In genomic region chr11:22359295-22359694, GRCh38 we compare ENCODE assay signal across 32 cellular contexts. TPM values are rescaled to one million over a fixed set of nuclear protein-coding genes. Genes with fewer than 3 reads are reported as not detected.
"Had no signal": no experiment of that assay in that cellular context is flagged by ENCODE, and none has a peak within 500 bp of the region (broad histone marks: within the 10 kb centered on the region; RNA-seq: fewer than 3 reads in every experiment).

No MANE protein-coding gene starts in this region.

- H3K9me3 Mint-ChIP-seq: memory B cell; naive thymus-derived CD4-positive, alpha-beta T cell; natural killer cell treated with Interleukin-12 subunit alpha and Interleukin-12 subunit beta and Interleukin-15 and Interleukin-18, amount 100 ng/mL, for 72 hours; stimulated activated naive B cell treated with anti-CD40 and anti-IgM and Interleukin-4, amounts not matched to agents 10 μg/mL and 1 μg/mL and 100 μg/mL, for 72 hours had no signal

- H3K27ac ChIP-seq: left ventricle myocardium inferior, ovary, right atrium auricular region, right lobe of liver, stomach, testis, thyroid gland, transverse colon, upper lobe of right lung had no signal

- ATAC-seq: mucosa of descending colon; naive thymus-derived CD4-positive, alpha-beta T cell; natural killer cell treated with Interleukin-12 subunit alpha and Interleukin-12 subunit beta and Interleukin-15 and Interleukin-18, amount 100 ng/mL, for 72 hours; right lobe of liver; stimulated activated naive B cell treated with anti-CD40 and anti-IgM and Interleukin-4, amounts not matched to agents 10 μg/mL and 1 μg/mL and 100 μg/mL, for 72 hours; stimulated activated naive CD8-positive, alpha-beta T cell treated with anti-CD3 and anti-CD28 coated beads, Interleukin-15, Interleukin-2, amounts not matched to agents 100 U/mL and 50 U/mL, for 24 hours; upper lobe of right lung had no signal

- H3K4me3 ChIP-seq: left ventricle myocardium inferior, lung, mucosa of descending colon, ovary, right atrium auricular region, right lobe of liver, stomach, testis, thyroid gland, transverse colon, upper lobe of right lung had no signal

- H3K4me1 Mint-ChIP-seq: naive thymus-derived CD4-positive, alpha-beta T cell; stimulated activated naive B cell treated with anti-CD40 and anti-IgM and Interleukin-4, amounts not matched to agents 10 μg/mL and 1 μg/mL and 100 μg/mL, for 72 hours had no signal

- H3K36me3 ChIP-seq: left ventricle myocardium inferior, ovary, right atrium auricular region, right lobe of liver, stomach, thyroid gland, transverse colon, upper lobe of right lung had no signal

- H3K27ac Mint-ChIP-seq: memory B cell; naive thymus-derived CD4-positive, alpha-beta T cell; natural killer cell treated with Interleukin-12 subunit alpha and Interleukin-12 subunit beta and Interleukin-15 and Interleukin-18, amount 100 ng/mL, for 72 hours; progenitor cell of endocrine pancreas; stimulated activated naive B cell treated with anti-CD40 and anti-IgM and Interleukin-4, amounts not matched to agents 10 μg/mL and 1 μg/mL and 100 μg/mL, for 72 hours had no signal

- H3K4me3 Mint-ChIP-seq: memory B cell; naive thymus-derived CD4-positive, alpha-beta T cell; natural killer cell treated with Interleukin-12 subunit alpha and Interleukin-12 subunit beta and Interleukin-15 and Interleukin-18, amount 100 ng/mL, for 72 hours; stimulated activated naive B cell treated with anti-CD40 and anti-IgM and Interleukin-4, amounts not matched to agents 10 μg/mL and 1 μg/mL and 100 μg/mL, for 72 hours had no signal

- H3K27me3 ChIP-seq: ovary, right atrium auricular region, stomach, testis, thyroid gland, transverse colon had no signal

- H3K9me3 ChIP-seq: left ventricle myocardium inferior, mucosa of descending colon, ovary, right atrium auricular region, right lobe of liver, stomach, testis, thyroid gland, transverse colon, upper lobe of right lung had no signal

- H3K4me1 ChIP-seq: left ventricle myocardium inferior, right atrium auricular region, right lobe of liver, stomach, testis, thyroid gland, transverse colon, upper lobe of right lung had no signal

- DNase-seq: hypothalamus; islet precursor cell; left ventricle myocardium inferior; midbrain; mucosa of descending colon; naive thymus-derived CD4-positive, alpha-beta T cell; ovary; right lobe of liver; stimulated activated CD4-positive, alpha-beta T cell treated with anti-CD3 and anti-CD28 coated beads, Interleukin-12 subunit alpha, Interleukin-12 subunit beta, amount 100 ng/mL, for 4 hours; stimulated activated CD4-positive, alpha-beta T cell treated with anti-CD3 and anti-CD28 coated beads, Interleukin-15, amount 100 ng/mL, for 24 hours; stimulated activated CD4-positive, alpha-beta T cell treated with anti-CD3 and anti-CD28 coated beads, Interleukin-2, amount 100 ng/mL, for 24 hours; stimulated activated CD4-positive, alpha-beta T cell treated with anti-CD3 and anti-CD28 coated beads, Interleukin-4, amount 100 ng/mL, for 1 hour; stimulated activated naive B cell treated with anti-CD40 and anti-IgM and Interleukin-4, amounts not matched to agents 10 μg/mL and 1 μg/mL and 100 μg/mL, for 72 hours; stimulated activated naive CD8-positive, alpha-beta T cell treated with anti-CD3 and anti-CD28 coated beads, Interleukin-15, Interleukin-2, amounts not matched to agents 100 U/mL and 50 U/mL, for 24 hours; stomach; testis; thyroid gland; transverse colon; upper lobe of right lung had no signal

- H3K27me3 Mint-ChIP-seq: natural killer cell treated with Interleukin-12 subunit alpha and Interleukin-12 subunit beta and Interleukin-15 and Interleukin-18, amount 100 ng/mL, for 72 hours had no signal

- H3K36me3 Mint-ChIP-seq: memory B cell; naive thymus-derived CD4-positive, alpha-beta T cell; natural killer cell treated with Interleukin-12 subunit alpha and Interleukin-12 subunit beta and Interleukin-15 and Interleukin-18, amount 100 ng/mL, for 72 hours; stimulated activated naive B cell treated with anti-CD40 and anti-IgM and Interleukin-4, amounts not matched to agents 10 μg/mL and 1 μg/mL and 100 μg/mL, for 72 hours had no signal

RNA-seq across cellular contexts. Expression of gene SLC17A6, which starts 21.1 kb away (rescaled TPM):
- total RNA-seq: kidney epithelial cell; left ventricle myocardium inferior; lower leg skin; lung; mesenteric fat pad; mucosa of descending colon; myocyte; naive thymus-derived CD4-positive, alpha-beta T cell; natural killer cell treated with Interleukin-12 subunit alpha and Interleukin-12 subunit beta and Interleukin-15 and Interleukin-18, amount 100 ng/mL, for 72 hours; omental fat pad; ovary; progenitor cell of endocrine pancreas; pulmonary artery endothelial cell; renal cortical epithelial cell; right atrium auricular region; right lobe of liver; skeletal muscle tissue; stomach; testis; thyroid gland; transverse colon; upper lobe of right lung had no signal
